Comparison of ENCODE assay signal across 1 cellular context in the genomic region with DNA sequence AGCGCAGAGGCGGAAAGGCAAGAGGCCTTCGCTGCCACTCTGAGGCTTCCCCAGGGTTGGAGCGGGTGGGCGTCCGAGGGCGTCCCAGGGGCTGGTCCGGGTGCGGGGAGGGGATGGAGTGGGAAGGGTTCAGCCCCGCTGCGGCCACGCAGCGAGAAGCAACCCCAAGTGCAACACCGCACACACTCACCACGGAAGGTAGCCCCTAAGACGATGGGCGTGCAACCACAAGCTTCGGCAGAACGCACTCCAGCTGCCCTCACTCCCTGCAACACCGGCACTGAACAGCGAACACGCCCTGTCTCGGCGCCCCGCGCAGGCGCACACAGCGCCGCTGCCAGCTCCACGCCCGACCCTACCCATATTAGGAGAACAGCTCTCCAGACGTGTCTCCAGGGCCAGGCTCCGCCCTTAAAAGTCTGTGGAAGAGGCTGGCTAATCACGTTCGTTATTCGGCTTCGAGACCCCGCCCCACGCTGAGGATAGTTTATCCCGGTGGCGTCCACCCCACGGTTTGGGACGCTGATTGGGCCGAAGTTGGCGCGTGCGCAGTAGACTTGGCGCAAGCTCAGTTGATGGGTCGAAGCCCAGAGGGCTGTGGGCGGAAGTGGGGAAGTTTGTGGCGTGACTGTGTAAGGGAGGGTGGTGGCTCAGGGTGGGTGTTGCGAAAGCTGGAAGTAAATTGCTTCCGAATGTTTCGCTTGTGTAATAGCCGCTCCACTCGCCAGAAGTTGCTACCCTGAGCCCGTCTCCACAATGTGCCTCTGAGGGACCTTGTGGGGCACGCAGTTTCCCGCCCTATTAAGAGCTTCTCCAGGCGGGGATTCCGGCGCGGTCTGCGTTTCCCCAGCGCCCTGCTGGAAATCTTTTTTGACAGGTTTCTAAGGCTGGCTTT.
TF ChIP-seq lines count a peak whose summit lies in the region.

A gene (minus strand): TSS at position 300 of the 895 bp plus-strand sequence. CDS start 343 bp downstream, outside the sequence.

TF ChIP-seq in HepG2, 621 proteins besides CTCF, POLR2A, EP300 and RAD21 (continued from another document and continues in another):
- TF ChIP-seq, protein P1, sequence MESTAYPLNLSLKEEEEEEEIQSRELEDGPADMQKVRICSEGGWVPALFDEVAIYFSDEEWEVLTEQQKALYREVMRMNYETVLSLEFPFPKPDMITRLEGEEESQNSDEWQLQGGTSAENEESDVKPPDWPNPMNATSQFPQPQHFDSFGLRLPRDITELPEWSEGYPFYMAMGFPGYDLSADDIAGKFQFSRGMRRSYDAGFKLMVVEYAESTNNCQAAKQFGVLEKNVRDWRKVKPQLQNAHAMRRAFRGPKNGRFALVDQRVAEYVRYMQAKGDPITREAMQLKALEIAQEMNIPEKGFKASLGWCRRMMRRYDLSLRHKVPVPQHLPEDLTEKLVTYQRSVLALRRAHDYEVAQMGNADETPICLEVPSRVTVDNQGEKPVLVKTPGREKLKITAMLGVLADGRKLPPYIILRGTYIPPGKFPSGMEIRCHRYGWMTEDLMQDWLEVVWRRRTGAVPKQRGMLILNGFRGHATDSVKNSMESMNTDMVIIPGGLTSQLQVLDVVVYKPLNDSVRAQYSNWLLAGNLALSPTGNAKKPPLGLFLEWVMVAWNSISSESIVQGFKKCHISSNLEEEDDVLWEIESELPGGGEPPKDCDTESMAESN (CRISPR knock-in tag; conservative IDR thresholded peaks at IDR 0.05) = no peak; the same call in 1 of the 2 replicates
- TF ChIP-seq NONO (IDR thresholded peaks at IDR 0.05) (no peak), NONO (CRISPR knock-in tag; conservative IDR thresholded peaks at IDR 0.05) (peak; percentile 59; the same call in 1 of the 2 replicates), NFRKB (IDR thresholded peaks at IDR 0.05) (no peak), FOXC1 (CRISPR knock-in tag; IDR thresholded peaks at IDR 0.05; ENCODE audit: borderline replicate concordance) (peak; percentile 48; the same call in 1 of the 2 replicates), ZNF562 (CRISPR knock-in tag; IDR thresholded peaks at IDR 0.05; ENCODE audit: borderline replicate concordance) (no peak), ZNF263 (CRISPR knock-in tag; IDR thresholded peaks at IDR 0.05) (no peak), CCAR2 (optimal IDR thresholded peaks at IDR 0.05; ENCODE audit: low read depth, low read length) (no peak), PHF8 (CRISPR knock-in tag; IDR thresholded peaks at IDR 0.05) (peak; percentile 76), TAF1 (CRISPR knock-in tag; IDR thresholded peaks at IDR 0.05) (peak; percentile 86), RCOR2 (CRISPR knock-in tag; IDR thresholded peaks at IDR 0.05) (no peak), ERF (CRISPR knock-in tag; IDR thresholded peaks at IDR 0.05) (peak; percentile 74; the same call in 1 of the 2 replicates), ZFYVE20 (CRISPR knock-in tag; IDR thresholded peaks at IDR 0.05; ENCODE audit: borderline replicate concordance, low read depth) (no peak), ZNF761 (CRISPR knock-in tag; conservative IDR thresholded peaks at IDR 0.05) (0 out of 2 replicates have a peak, but pooled peaks have one; percentile 44), ZNF569 (CRISPR knock-in tag; IDR thresholded peaks at IDR 0.05; ENCODE audit: borderline replicate concordance) (no peak), ZNF7 (CRISPR knock-in tag; IDR thresholded peaks at IDR 0.05) (no peak), ZNF224 (CRISPR knock-in tag; IDR thresholded peaks at IDR 0.05) (peak; percentile 31; the same call in 1 of the 2 replicates), PHF20 (CRISPR knock-in tag; IDR thresholded peaks at IDR 0.05) (peak; percentile 79), PCBP2 (optimal IDR thresholded peaks at IDR 0.05; ENCODE audit: low read depth, low read length, poor library complexity, severe bottlenecking) (no peak), DMAP1 (CRISPR knock-in tag; IDR thresholded peaks at IDR 0.05) (peak; percentile 18; the same call in 1 of the 2 replicates), ZMAT3 (CRISPR knock-in tag; conservative IDR thresholded peaks at IDR 0.05) (peak; percentile 22; the same call in 1 of the 2 replicates), SAFB2 (CRISPR knock-in tag; IDR thresholded peaks at IDR 0.05; ENCODE audit: borderline replicate concordance, low read depth) (no peak), ZNF24 (IDR thresholded peaks at IDR 0.05) (no peak), ZBTB42 (CRISPR knock-in tag; IDR thresholded peaks at IDR 0.05) (no peak), NFKB2 (CRISPR knock-in tag; IDR thresholded peaks at IDR 0.05; ENCODE audit: borderline replicate concordance) (peak; percentile 60; the same call in 1 of the 2 replicates), CEBPB (IDR thresholded peaks at IDR 0.05; ENCODE audit: borderline replicate concordance, low read depth, low read length) (peak; percentile 98), EHMT2 (IDR thresholded peaks at IDR 0.05; ENCODE audit: borderline replicate concordance, low read depth, low read length) (no peak), AGO2 (optimal IDR thresholded peaks at IDR 0.05; ENCODE audit: low read depth, low read length) (peak; percentile 28), ZNF782 (CRISPR knock-in tag; IDR thresholded peaks at IDR 0.05; ENCODE audit: borderline replicate concordance) (no peak), ZSCAN29 (CRISPR knock-in tag; conservative IDR thresholded peaks at IDR 0.05) (peak; percentile 86; the same call in 1 of the 2 replicates), IRX3 (CRISPR knock-in tag; IDR thresholded peaks at IDR 0.05; ENCODE audit: borderline replicate concordance, low read depth) (no peak), NFE2L2 (IDR thresholded peaks at IDR 0.05; ENCODE audit: low read length) (no peak), REPIN1 (CRISPR knock-in tag; IDR thresholded peaks at IDR 0.05; ENCODE audit: borderline replicate concordance, low read depth) (no peak; the same call in 1 of the 2 replicates), SRY (CRISPR knock-in tag; IDR thresholded peaks at IDR 0.05) (no peak), SAP130 (CRISPR knock-in tag; IDR thresholded peaks at IDR 0.05; ENCODE audit: low read depth) (peak; percentile 92), MYC (CRISPR knock-in tag; IDR thresholded peaks at IDR 0.05; ENCODE audit: borderline replicate concordance) (peak; percentile 55; the same call in 1 of the 2 replicates), RBM39 (IDR thresholded peaks at IDR 0.05; ENCODE audit: low read depth, low read length, poor library complexity, severe bottlenecking) (peak; percentile 51), ZNF331 (CRISPR knock-in tag; IDR thresholded peaks at IDR 0.05) (peak; percentile 65)
- TF ChIP-seq, protein P2, sequence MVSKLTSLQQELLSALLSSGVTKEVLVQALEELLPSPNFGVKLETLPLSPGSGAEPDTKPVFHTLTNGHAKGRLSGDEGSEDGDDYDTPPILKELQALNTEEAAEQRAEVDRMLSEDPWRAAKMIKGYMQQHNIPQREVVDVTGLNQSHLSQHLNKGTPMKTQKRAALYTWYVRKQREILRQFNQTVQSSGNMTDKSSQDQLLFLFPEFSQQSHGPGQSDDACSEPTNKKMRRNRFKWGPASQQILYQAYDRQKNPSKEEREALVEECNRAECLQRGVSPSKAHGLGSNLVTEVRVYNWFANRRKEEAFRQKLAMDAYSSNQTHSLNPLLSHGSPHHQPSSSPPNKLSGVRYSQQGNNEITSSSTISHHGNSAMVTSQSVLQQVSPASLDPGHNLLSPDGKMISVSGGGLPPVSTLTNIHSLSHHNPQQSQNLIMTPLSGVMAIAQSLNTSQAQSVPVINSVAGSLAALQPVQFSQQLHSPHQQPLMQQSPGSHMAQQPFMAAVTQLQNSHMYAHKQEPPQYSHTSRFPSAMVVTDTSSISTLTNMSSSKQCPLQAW (CRISPR knock-in tag; IDR thresholded peaks at IDR 0.05) = peak; percentile 30; the same call in 1 of the 2 replicates
- TF ChIP-seq, protein P3, sequence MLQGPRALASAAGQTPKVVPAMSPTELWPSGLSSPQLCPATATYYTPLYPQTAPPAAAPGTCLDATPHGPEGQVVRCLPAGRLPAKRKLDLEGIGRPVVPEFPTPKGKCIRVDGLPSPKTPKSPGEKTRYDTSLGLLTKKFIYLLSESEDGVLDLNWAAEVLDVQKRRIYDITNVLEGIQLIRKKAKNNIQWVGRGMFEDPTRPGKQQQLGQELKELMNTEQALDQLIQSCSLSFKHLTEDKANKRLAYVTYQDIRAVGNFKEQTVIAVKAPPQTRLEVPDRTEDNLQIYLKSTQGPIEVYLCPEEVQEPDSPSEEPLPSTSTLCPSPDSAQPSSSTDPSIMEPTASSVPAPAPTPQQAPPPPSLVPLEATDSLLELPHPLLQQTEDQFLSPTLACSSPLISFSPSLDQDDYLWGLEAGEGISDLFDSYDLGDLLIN (CRISPR knock-in tag; IDR thresholded peaks at IDR 0.05; ENCODE audit: borderline replicate concordance) = no peak
- TF ChIP-seq, protein P4, sequence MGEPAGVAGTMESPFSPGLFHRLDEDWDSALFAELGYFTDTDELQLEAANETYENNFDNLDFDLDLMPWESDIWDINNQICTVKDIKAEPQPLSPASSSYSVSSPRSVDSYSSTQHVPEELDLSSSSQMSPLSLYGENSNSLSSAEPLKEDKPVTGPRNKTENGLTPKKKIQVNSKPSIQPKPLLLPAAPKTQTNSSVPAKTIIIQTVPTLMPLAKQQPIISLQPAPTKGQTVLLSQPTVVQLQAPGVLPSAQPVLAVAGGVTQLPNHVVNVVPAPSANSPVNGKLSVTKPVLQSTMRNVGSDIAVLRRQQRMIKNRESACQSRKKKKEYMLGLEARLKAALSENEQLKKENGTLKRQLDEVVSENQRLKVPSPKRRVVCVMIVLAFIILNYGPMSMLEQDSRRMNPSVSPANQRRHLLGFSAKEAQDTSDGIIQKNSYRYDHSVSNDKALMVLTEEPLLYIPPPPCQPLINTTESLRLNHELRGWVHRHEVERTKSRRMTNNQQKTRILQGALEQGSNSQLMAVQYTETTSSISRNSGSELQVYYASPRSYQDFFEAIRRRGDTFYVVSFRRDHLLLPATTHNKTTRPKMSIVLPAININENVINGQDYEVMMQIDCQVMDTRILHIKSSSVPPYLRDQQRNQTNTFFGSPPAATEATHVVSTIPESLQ (CRISPR knock-in tag; conservative IDR thresholded peaks at IDR 0.05) = no peak
- TF ChIP-seq, protein P5, sequence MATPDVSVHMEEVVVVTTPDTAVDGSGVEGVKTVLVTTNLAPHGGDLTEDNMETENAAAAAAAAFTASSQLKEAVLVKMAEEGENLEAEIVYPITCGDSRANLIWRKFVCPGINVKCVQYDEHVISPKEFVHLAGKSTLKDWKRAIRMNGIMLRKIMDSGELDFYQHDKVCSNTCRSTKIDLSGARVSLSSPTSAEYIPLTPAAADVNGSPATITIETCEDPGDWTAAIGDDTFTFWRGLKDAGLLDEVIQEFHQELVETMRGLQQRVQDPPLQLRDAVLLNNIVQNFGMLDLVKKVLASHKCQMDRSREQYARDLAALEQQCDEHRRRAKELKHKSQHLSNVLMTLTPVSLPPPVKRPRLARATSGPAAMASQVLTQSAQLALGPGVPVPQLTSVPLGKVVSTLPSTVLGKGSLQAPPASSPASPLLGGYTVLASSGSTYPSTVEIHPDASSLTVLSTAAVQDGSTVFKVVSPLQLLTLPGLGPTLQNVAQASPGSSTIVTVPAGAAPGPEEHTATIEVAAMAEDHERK (CRISPR knock-in tag; IDR thresholded peaks at IDR 0.05; ENCODE audit: low read depth) = no peak
- TF ChIP-seq, protein P6, sequence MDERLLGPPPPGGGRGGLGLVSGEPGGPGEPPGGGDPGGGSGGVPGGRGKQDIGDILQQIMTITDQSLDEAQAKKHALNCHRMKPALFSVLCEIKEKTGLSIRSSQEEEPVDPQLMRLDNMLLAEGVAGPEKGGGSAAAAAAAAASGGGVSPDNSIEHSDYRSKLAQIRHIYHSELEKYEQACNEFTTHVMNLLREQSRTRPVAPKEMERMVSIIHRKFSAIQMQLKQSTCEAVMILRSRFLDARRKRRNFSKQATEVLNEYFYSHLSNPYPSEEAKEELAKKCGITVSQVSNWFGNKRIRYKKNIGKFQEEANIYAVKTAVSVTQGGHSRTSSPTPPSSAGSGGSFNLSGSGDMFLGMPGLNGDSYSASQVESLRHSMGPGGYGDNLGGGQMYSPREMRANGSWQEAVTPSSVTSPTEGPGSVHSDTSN (CRISPR knock-in tag; IDR thresholded peaks at IDR 0.05) = no peak
- TF ChIP-seq, protein P7, sequence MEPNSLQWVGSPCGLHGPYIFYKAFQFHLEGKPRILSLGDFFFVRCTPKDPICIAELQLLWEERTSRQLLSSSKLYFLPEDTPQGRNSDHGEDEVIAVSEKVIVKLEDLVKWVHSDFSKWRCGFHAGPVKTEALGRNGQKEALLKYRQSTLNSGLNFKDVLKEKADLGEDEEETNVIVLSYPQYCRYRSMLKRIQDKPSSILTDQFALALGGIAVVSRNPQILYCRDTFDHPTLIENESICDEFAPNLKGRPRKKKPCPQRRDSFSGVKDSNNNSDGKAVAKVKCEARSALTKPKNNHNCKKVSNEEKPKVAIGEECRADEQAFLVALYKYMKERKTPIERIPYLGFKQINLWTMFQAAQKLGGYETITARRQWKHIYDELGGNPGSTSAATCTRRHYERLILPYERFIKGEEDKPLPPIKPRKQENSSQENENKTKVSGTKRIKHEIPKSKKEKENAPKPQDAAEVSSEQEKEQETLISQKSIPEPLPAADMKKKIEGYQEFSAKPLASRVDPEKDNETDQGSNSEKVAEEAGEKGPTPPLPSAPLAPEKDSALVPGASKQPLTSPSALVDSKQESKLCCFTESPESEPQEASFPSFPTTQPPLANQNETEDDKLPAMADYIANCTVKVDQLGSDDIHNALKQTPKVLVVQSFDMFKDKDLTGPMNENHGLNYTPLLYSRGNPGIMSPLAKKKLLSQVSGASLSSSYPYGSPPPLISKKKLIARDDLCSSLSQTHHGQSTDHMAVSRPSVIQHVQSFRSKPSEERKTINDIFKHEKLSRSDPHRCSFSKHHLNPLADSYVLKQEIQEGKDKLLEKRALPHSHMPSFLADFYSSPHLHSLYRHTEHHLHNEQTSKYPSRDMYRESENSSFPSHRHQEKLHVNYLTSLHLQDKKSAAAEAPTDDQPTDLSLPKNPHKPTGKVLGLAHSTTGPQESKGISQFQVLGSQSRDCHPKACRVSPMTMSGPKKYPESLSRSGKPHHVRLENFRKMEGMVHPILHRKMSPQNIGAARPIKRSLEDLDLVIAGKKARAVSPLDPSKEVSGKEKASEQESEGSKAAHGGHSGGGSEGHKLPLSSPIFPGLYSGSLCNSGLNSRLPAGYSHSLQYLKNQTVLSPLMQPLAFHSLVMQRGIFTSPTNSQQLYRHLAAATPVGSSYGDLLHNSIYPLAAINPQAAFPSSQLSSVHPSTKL (CRISPR knock-in tag; IDR thresholded peaks at IDR 0.05) = peak; percentile 64
- TF ChIP-seq, protein P8, sequence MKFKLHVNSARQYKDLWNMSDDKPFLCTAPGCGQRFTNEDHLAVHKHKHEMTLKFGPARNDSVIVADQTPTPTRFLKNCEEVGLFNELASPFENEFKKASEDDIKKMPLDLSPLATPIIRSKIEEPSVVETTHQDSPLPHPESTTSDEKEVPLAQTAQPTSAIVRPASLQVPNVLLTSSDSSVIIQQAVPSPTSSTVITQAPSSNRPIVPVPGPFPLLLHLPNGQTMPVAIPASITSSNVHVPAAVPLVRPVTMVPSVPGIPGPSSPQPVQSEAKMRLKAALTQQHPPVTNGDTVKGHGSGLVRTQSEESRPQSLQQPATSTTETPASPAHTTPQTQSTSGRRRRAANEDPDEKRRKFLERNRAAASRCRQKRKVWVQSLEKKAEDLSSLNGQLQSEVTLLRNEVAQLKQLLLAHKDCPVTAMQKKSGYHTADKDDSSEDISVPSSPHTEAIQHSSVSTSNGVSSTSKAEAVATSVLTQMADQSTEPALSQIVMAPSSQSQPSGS (CRISPR knock-in tag; IDR thresholded peaks at IDR 0.05) = no peak
